ENCODE assay signal across 15 cellular contexts in genomic region chr12:117876492-117876816, GRCh38.
DNase-seq lines count a peak whose midpoint lies in the region; ATAC-seq, FAIRE-seq and TF ChIP-seq lines count a peak whose summit lies in the region.
"Had no signal": no experiment of that assay in that cellular context is flagged by ENCODE, and none has a peak within 500 bp of the region (broad histone marks: within the 10 kb centered on the region; RNA-seq: fewer than 3 reads in every experiment).

No MANE protein-coding gene starts in this region.

- no peak overlapping the region for H3K27ac Mint-ChIP-seq in activated naive CD8-positive, alpha-beta T cell treated with anti-CD3 and anti-CD28 coated beads, Interleukin-2, amount 50 U/mL, for 24 hours

- intact Hi-C loops in IMR-90 (cut with micrococcal nuclease) (loop anchor here (5.0 kb wide), 4 partner anchors 141 to 501 kb away; partner anchors contain the start of genes RFC5, SUDS3 and VSIG10), dorsolateral prefrontal cortex (cut with DNase I) (loop anchor here (5.0 to 10.0 kb wide), 3 partner anchors 91 to 498 kb away; partner anchors contain the start of genes SUDS3 (in 2 of the 2), TAOK3 (in 2 of the 2), KSR2 (in 1 of the 2) and VSIG10 (in 1 of the 2)), spleen (cut with DNase I; ENCODE audit: low total_unique reads) (no loop called here)

- H3K79me1 ChIP-seq in IMR-90 (ENCODE audit: low read depth in 1 of 2, low read length in 2 of 2) (no peaks in the 10 kb centered on the region), mesenchymal stem cell (replicated peaks; ENCODE audit: low read length, poor library complexity, severe bottlenecking) (no peaks in the 10 kb centered on the region)

- H3K23ac ChIP-seq in IMR-90 (ENCODE audit: low read depth, low read length): no peak overlapping the region
- H3K23ac ChIP-seq in mesenchymal stem cell (ENCODE audit: low read length in 2 of 2): no peak overlapping the region

- H3K18ac ChIP-seq in IMR-90 (ENCODE audit: low read depth, low read length) (no peak overlapping the region), mesenchymal stem cell (ENCODE audit: low read depth in 1 of 2, low read length in 2 of 2) (no peak overlapping the region)

- dilution Hi-C loops in IMR-90 (cut with HindIII; ENCODE audit: low sequenced_read_pairs, unreplicated experiment): no loop called here

- no peak for DNase-seq in IMR-90
- no peak for DNase-seq in dorsolateral prefrontal cortex
- DNase-seq in mesenchymal stem cell: no peak
- no peak for DNase-seq in NCI-H1417 (lab: John Stamatoyannopoulos, UW)
- no peak for DNase-seq in activated naive CD8-positive, alpha-beta T cell treated with anti-CD3 and anti-CD28 coated beads, Interleukin-2, amount 50 U/mL, for 24 hours
- DNase-seq in GM23248: no peak
- DNase-seq in spleen: no peak
- DNase-seq: Caco-2, HCEC 1CT, KG1, NCI-H1048, NCI-H1694 treated with DMSO at 0.1 percent for 48 hours, SIG-M5 had no signal

- no peak overlapping the region for H2BK20ac ChIP-seq in IMR-90 (ENCODE audit: low read depth, low read length)

- no TSS peak for BruUV-seq in IMR-90 (replicated peaks; lab: Mats Ljungman, UMichigan)

- H2BK12ac ChIP-seq in mesenchymal stem cell (ENCODE audit: low read length in 2 of 2): no peak overlapping the region

- H4K91ac ChIP-seq in IMR-90 (ENCODE audit: insufficient read depth, low read depth, low read length): no peak overlapping the region
- no peak overlapping the region for H4K91ac ChIP-seq in mesenchymal stem cell (ENCODE audit: low read length)

- no peak overlapping the region for H3K4me2 ChIP-seq in IMR-90 (ENCODE audit: low read depth, low read length)
- no peak overlapping the region for H3K4me2 ChIP-seq in mesenchymal stem cell (ENCODE audit: low read length, poor library complexity, severe bottlenecking)
- H3K4me2 ChIP-seq in GM23248 (ENCODE audit: unreplicated experiment): no peak overlapping the region

- H2AFZ ChIP-seq in IMR-90 (replicated peaks; ENCODE audit: low read length, poor library complexity) (peak overlapping the region; percentile 81), mesenchymal stem cell (ENCODE audit: low read depth, low read length) (no peak overlapping the region), GM23248 (no peak overlapping the region)

- no peak overlapping the region for H2AK9ac ChIP-seq in IMR-90 (replicated peaks; ENCODE audit: low read depth, low read length, poor library complexity)

- in situ Hi-C loops in IMR-90 (cut with MboI; ENCODE audit: low sequenced_read_pairs): loop anchor here (10.0 kb wide), 1 partner anchor 138 kb away; the partner anchor contains the start of gene RFC5
- in situ Hi-C loops in GM23248 (cut with MboI): loop anchor here (10.0 to 25.0 kb wide), 2 partner anchors 148 to 261 kb away; partner anchors contain the start of gene PEBP1

- no peak overlapping the region for H3K9ac ChIP-seq in IMR-90 (ENCODE audit: low read depth, low read length)
- peak overlapping the region; percentile 70 for H3K9ac ChIP-seq in mesenchymal stem cell (ENCODE audit: low read length)
- no peak overlapping the region for H3K9ac ChIP-seq in GM23248

- POLR2A ChIA-PET in IMR-90 (lab: Charles Lee; ENCODE audit: unreplicated experiment): no interaction called here

- no peaks in the 10 kb centered on the region for H4K20me1 ChIP-seq in IMR-90 (ENCODE audit: insufficient read depth, low read length)
- H4K20me1 ChIP-seq in GM23248 (ENCODE audit: insufficient read depth): no peaks in the 10 kb centered on the region

- H4K8ac ChIP-seq in IMR-90 (ENCODE audit: low read depth in 2 of 2, low read length in 2 of 2) (no peak overlapping the region), mesenchymal stem cell (ENCODE audit: low read length) (no peak overlapping the region)

- FAIRE-seq in A204.1 (lab: Jason Lieb, UNC): peak; percentile 34

- H3K4me3 ChIP-seq in IMR-90 (ENCODE audit: insufficient read depth, low read depth, low read length) (no peak overlapping the region), dorsolateral prefrontal cortex (peak overlapping the region in 20 of 59 donors; percentile 12 to 54 (median 36)), mesenchymal stem cell (ENCODE audit: insufficient read depth in 1 of 2, low read depth in 1 of 2, low read length in 2 of 2) (no peak overlapping the region), GM23248 (no peak overlapping the region), spleen (no peak overlapping the region)

- H3K14ac ChIP-seq in IMR-90 (replicated peaks; ENCODE audit: low read depth, low read length): no peak overlapping the region
- no peak overlapping the region for H3K14ac ChIP-seq in mesenchymal stem cell (ENCODE audit: low read length in 2 of 2)

- TF ChIP-seq RAD21 in IMR-90 (IDR thresholded peaks at IDR 0.05; ENCODE audit: low read length): no peak

- H3F3A ChIP-seq in GM23248 (ENCODE audit: insufficient read depth): no peaks in the 10 kb centered on the region

- peaks cover 21% of the 10 kb centered on the region for H3K27me3 Mint-ChIP-seq in activated naive CD8-positive, alpha-beta T cell treated with anti-CD3 and anti-CD28 coated beads, Interleukin-2, amount 50 U/mL, for 24 hours

- H3K36me3 ChIP-seq in IMR-90 (ENCODE audit: control insufficient read depth, insufficient read depth, low read length) (no peaks in the 10 kb centered on the region), mesenchymal stem cell (ENCODE audit: control insufficient read depth in 1 of 2, insufficient read depth in 2 of 2, low read depth in 1 of 2, low read length in 2 of 2) (no peaks in the 10 kb centered on the region), GM23248 (ENCODE audit: low read depth) (no peaks in the 10 kb centered on the region), spleen (no peaks in the 10 kb centered on the region)

- TF ChIP-seq POLR2A in IMR-90 (IDR thresholded peaks at IDR 0.05; ENCODE audit: low read depth, low read length) (no peak), spleen (IDR thresholded peaks at IDR 0.05) (no peak)

- H3K36me3 Mint-ChIP-seq in activated naive CD8-positive, alpha-beta T cell treated with anti-CD3 and anti-CD28 coated beads, Interleukin-2, amount 50 U/mL, for 24 hours (ENCODE audit: low read depth): no peaks in the 10 kb centered on the region

- H2BK15ac ChIP-seq in IMR-90 (ENCODE audit: low read depth, low read length) (no peak overlapping the region), mesenchymal stem cell (ENCODE audit: low read depth, poor library complexity, severe bottlenecking) (no peak overlapping the region)

- H3K4me1 ChIP-seq in IMR-90 (ENCODE audit: control insufficient read depth, insufficient read depth, low read length) (no peaks in the 10 kb centered on the region), mesenchymal stem cell (ENCODE audit: control insufficient read depth, insufficient read depth, low read depth, low read length) (peaks cover 7% of the 10 kb centered on the region), GM23248 (ENCODE audit: insufficient read depth) (no peaks in the 10 kb centered on the region), spleen (peaks cover 0 to 6% (median 3%) of the 10 kb centered on the region in 6 donors)
- H3K4me1 ChIP-seq: Caco-2 had no signal

- no peak overlapping the region for H3K4me3 Mint-ChIP-seq in activated naive CD8-positive, alpha-beta T cell treated with anti-CD3 and anti-CD28 coated beads, Interleukin-2, amount 50 U/mL, for 24 hours

- H3K9me1 ChIP-seq in IMR-90 (ENCODE audit: insufficient read depth, low read length): no peaks in the 10 kb centered on the region

- no peak overlapping the region for H2BK120ac ChIP-seq in IMR-90 (ENCODE audit: low read depth, low read length)
- H2BK120ac ChIP-seq in mesenchymal stem cell (ENCODE audit: low read depth, low read length): no peak overlapping the region

- no peak overlapping the region for H3K4ac ChIP-seq in IMR-90 (ENCODE audit: low read depth, low read length)
- H3K4ac ChIP-seq in mesenchymal stem cell (ENCODE audit: low read depth in 1 of 2, low read length in 2 of 2): no peak overlapping the region

- H3K27ac ChIP-seq in IMR-90 (ENCODE audit: insufficient read depth, low read length) (no peak overlapping the region), dorsolateral prefrontal cortex (peak overlapping the region in 40 of 59 donors; percentile 6 to 89 (median 74)), mesenchymal stem cell (ENCODE audit: low read length, poor library complexity, severe bottlenecking) (no peak overlapping the region), GM23248 (no peak overlapping the region), spleen (no peak overlapping the region)
- H3K27ac ChIP-seq: 22Rv1 had no signal

- H2BK5ac ChIP-seq in IMR-90 (ENCODE audit: low read depth, low read length, poor library complexity, severe bottlenecking) (no peak overlapping the region), mesenchymal stem cell (ENCODE audit: low read depth, low read length, poor library complexity, severe bottlenecking) (no peak overlapping the region)

- H3K56ac ChIP-seq in IMR-90 (ENCODE audit: extremely low read depth, insufficient read depth, low read length): no peak overlapping the region

- no CpG with 5 or more reads among the region's 2 CpGs for WGBS in IMR-90 (ENCODE audit: extremely low coverage in 2 of 2, insufficient read length in 1 of 2), 2 experiments
- WGBS in mesenchymal stem cell: no CpG with 5 or more reads among the region's 2 CpGs
- WGBS in GM23248 (ENCODE audit: low coverage in 1 of 2, low lambda C conversion rate in 2 of 2, missing lambda C conversion rate in 2 of 2), 2 experiments: 70 to 77% methylated on average over 2 of the region's 2 CpGs
- 28 to 57% (median 49%) methylated on average over 2 of the region's 2 CpGs for WGBS in spleen, 5 donors

- CTCF ChIA-PET in IMR-90 (lab: Yijun Ruan, JAX): no interaction called here

- H2AK5ac ChIP-seq in IMR-90 (ENCODE audit: low read depth, low read length) (no peak overlapping the region), mesenchymal stem cell (ENCODE audit: low read length, severe bottlenecking) (no peak overlapping the region)

- H3K9me3 ChIP-seq in IMR-90 (ENCODE audit: control insufficient read depth, insufficient read depth, low read length) (no peaks in the 10 kb centered on the region), mesenchymal stem cell (ENCODE audit: control insufficient read depth, low read length) (no peaks in the 10 kb centered on the region), GM23248 (ENCODE audit: low read depth) (no peaks in the 10 kb centered on the region), spleen (no peaks in the 10 kb centered on the region)
- H3K9me3 ChIP-seq: Caco-2 had no signal

- no peaks in the 10 kb centered on the region for H3K9me2 ChIP-seq in GM23248 (ENCODE audit: insufficient read depth)

- TF ChIP-seq CTCF in IMR-90 (conservative IDR thresholded peaks at IDR 0.05; ENCODE audit: low read depth, low read length) (no peak), dorsolateral prefrontal cortex (IDR thresholded peaks at IDR 0.05 in 54 of 56, conservative IDR thresholded peaks at IDR 0.05 in 2 of 56; ENCODE audit: low read depth in 1 of 56, partially characterized antibody in 56 of 56) (no peak), spleen (IDR thresholded peaks at IDR 0.05 in 8 of 11, conservative IDR thresholded peaks at IDR 0.05 in 3 of 11) (no peak)

- H4K5ac ChIP-seq in IMR-90 (ENCODE audit: low read depth, low read length): no peak overlapping the region

- H3K4me1 Mint-ChIP-seq in activated naive CD8-positive, alpha-beta T cell treated with anti-CD3 and anti-CD28 coated beads, Interleukin-2, amount 50 U/mL, for 24 hours: peaks cover 6% of the 10 kb centered on the region

- ATAC-seq in IMR-90 (ENCODE audit: low read depth): no peak
- ATAC-seq in activated naive CD8-positive, alpha-beta T cell treated with anti-CD3 and anti-CD28 coated beads, Interleukin-2, amount 50 U/mL, for 24 hours: no peak

- H3K9me3 Mint-ChIP-seq in activated naive CD8-positive, alpha-beta T cell treated with anti-CD3 and anti-CD28 coated beads, Interleukin-2, amount 50 U/mL, for 24 hours: no peaks in the 10 kb centered on the region

- H3K79me2 ChIP-seq in GM23248 (ENCODE audit: insufficient read depth): no peaks in the 10 kb centered on the region

- H3K27me3 ChIP-seq in IMR-90 (ENCODE audit: control insufficient read depth, insufficient read depth, low read length) (no peaks in the 10 kb centered on the region; the same call in 1 of the 2 replicates), dorsolateral prefrontal cortex (peaks cover 0 to 5% (median 0%) of the 10 kb centered on the region in 45 donors), mesenchymal stem cell (ENCODE audit: control insufficient read depth in 1 of 2, insufficient read depth in 1 of 2, low read length in 2 of 2) (peaks cover 9 to 20% of the 10 kb centered on the region in 2 experiments), GM23248 (replicated peaks; ENCODE audit: insufficient read depth) (no peaks in the 10 kb centered on the region), spleen (replicated peaks in 1 of 7) (peaks cover 0 to 40% (median 13%) of the 10 kb centered on the region in 7 donors)

Comparison
In these comparisons a context has a peak if more than half of its experiments do, and no peak if none do; other contexts are left out.
1. H3K27ac ChIP-seq: peak in dorsolateral prefrontal cortex (40 of 59); none in IMR-90 (single experiment), mesenchymal stem cell (single experiment), GM23248 (single experiment) and spleen (0 of 8).